In genomic region chr5:16544607-16545374, GRCh38 we compare ENCODE assay signal across 23 cellular contexts.
DNase-seq lines count a peak whose midpoint lies in the region; ATAC-seq and TF ChIP-seq lines count a peak whose summit lies in the region.
"Had no signal": no experiment of that assay in that cellular context is flagged by ENCODE, and none has a peak within 500 bp of the region (broad histone marks: within the 10 kb centered on the region; RNA-seq: fewer than 3 reads in every experiment).

No MANE protein-coding gene starts in this region.

- intact Hi-C loops in gastrocnemius medialis (cut with DNase I; ENCODE audit: low total_unique reads) = no loop called here

- no peaks in the 10 kb centered on the region for H3K9me2 ChIP-seq in hepatocyte (replicated peaks; ENCODE audit: insufficient read depth)

- H3K27me3 ChIP-seq in hepatocyte (no peaks in the 10 kb centered on the region), gastrocnemius medialis (no peaks in the 10 kb centered on the region)
- H3K27me3 ChIP-seq: body of pancreas, spleen had no signal

- H4K20me1 ChIP-seq in hepatocyte (ENCODE audit: insufficient read depth, poor library complexity, severe bottlenecking) = no peaks in the 10 kb centered on the region

- in situ Hi-C loops in gastrocnemius medialis (cut with MboI; ENCODE audit: low sequenced_read_pairs in 4 of 4) = loop anchor here in 1 of 4 donors (5.0 kb wide), 1 partner anchor 37 kb away; no protein-coding TSS in a partner anchor

- peak; percentile 58 to 69 for ATAC-seq in gastrocnemius medialis
- no peak for ATAC-seq in HG03159 (IDR thresholded peaks at IDR 0.05; ENCODE audit: unreplicated experiment)
- ATAC-seq: activated CD8-positive, alpha-beta T cell treated with anti-CD3 and anti-CD28 coated beads for 36 hours; body of pancreas; natural killer cell; T-cell had no signal

- peak; percentile 35 to 85 for TF ChIP-seq POLR2A in gastrocnemius medialis (IDR thresholded peaks at IDR 0.05)

- H3K4me1 ChIP-seq in hepatocyte (ENCODE audit: insufficient read depth) = peaks cover 2% of the 10 kb centered on the region
- peaks cover 62 to 76% of the 10 kb centered on the region in 2 donors for H3K4me1 ChIP-seq in gastrocnemius medialis
- H3K4me1 ChIP-seq: spleen had no signal

- WGBS in hepatocyte (ENCODE audit: low lambda C conversion rate, missing lambda C conversion rate) = 81% methylated on average over 4 of the region's 4 CpGs

- H3K79me2 ChIP-seq in hepatocyte = no peaks in the 10 kb centered on the region

- TF ChIP-seq CTCF in hepatocyte (IDR thresholded peaks at IDR 0.05; ENCODE audit: poor library complexity) = no peak
- no peak for TF ChIP-seq CTCF in gastrocnemius medialis (IDR thresholded peaks at IDR 0.05 in 4 of 5, conservative IDR thresholded peaks at IDR 0.05 in 1 of 5)

- H3K4me2 ChIP-seq in hepatocyte = no peak overlapping the region

- H2AFZ ChIP-seq in hepatocyte = no peak overlapping the region

- no peaks in the 10 kb centered on the region for H3K36me3 ChIP-seq in hepatocyte (replicated peaks; ENCODE audit: insufficient read depth, low read depth)
- H3K36me3 ChIP-seq in gastrocnemius medialis = no peaks in the 10 kb centered on the region
- H3K36me3 ChIP-seq: spleen, thoracic aorta had no signal

- H3K27ac ChIP-seq in hepatocyte (peak overlapping the region; percentile 2), gastrocnemius medialis (peak overlapping the region; percentile 90 to 97 (median 94))
- H3K27ac ChIP-seq: spleen, thoracic aorta had no signal

- DNase-seq in EL = peak; percentile 21
- peak; percentile 48 for DNase-seq in astrocyte of the hippocampus (ENCODE audit: low read depth, low spot score)
- no peak for DNase-seq in hepatocyte (ENCODE audit: low spot score)
- no peak for DNase-seq in gastrocnemius medialis
- DNase-seq in NCI-H345 treated with DMSO at 0.1 percent for 48 hours (lab: John Stamatoyannopoulos, UW; ENCODE audit: unreplicated experiment) = no peak
- no peak for DNase-seq in NCI-H1436 (lab: John Stamatoyannopoulos, UW)
- no peak for DNase-seq in NAMALWA (ENCODE audit: low spot score)
- DNase-seq: ACHN; activated CD8-positive, alpha-beta T cell treated with anti-CD3 and anti-CD28 coated beads for 36 hours; activated naive CD4-positive, alpha-beta T cell treated with anti-CD3 and anti-CD28 coated beads, Interleukin-2, amount 50 U/mL, for 16 hours; activated T-cell treated with anti-CD3 and anti-CD28 coated beads, Interleukin-2, amount 50 U/mL, for 24 hours; body of pancreas; CD4-positive, alpha-beta memory T cell; foreskin melanocyte; natural killer cell; NCI-H1694 treated with DMSO at 0.1 percent for 48 hours; NCI-H510A treated with DMSO at 0.1 percent for 48 hours; posterior cingulate gyrus; SHP77; spleen; T-cell had no signal

- no peaks in the 10 kb centered on the region for H3K9me3 ChIP-seq in hepatocyte (ENCODE audit: low read depth)
- no peaks in the 10 kb centered on the region for H3K9me3 ChIP-seq in gastrocnemius medialis
- H3K9me3 ChIP-seq: body of pancreas, spleen, thoracic aorta had no signal

- no peak overlapping the region for H3K4me3 ChIP-seq in hepatocyte
- no peak overlapping the region for H3K4me3 ChIP-seq in gastrocnemius medialis
- H3K4me3 ChIP-seq: body of pancreas, spleen, thoracic aorta had no signal

Comparison
In these comparisons a context has a peak if more than half of its experiments do, and no peak if none do; other contexts are left out.
1. DNase-seq: peak in EL (single experiment) and astrocyte of the hippocampus (single experiment); none in hepatocyte (single experiment), gastrocnemius medialis (0 of 2), NCI-H345 treated with DMSO at 0.1 percent for 48 hours (single experiment), NCI-H1436 (single experiment) and NAMALWA (single experiment).